ENCODE assay signal across 8 cellular contexts in the genomic region with DNA sequence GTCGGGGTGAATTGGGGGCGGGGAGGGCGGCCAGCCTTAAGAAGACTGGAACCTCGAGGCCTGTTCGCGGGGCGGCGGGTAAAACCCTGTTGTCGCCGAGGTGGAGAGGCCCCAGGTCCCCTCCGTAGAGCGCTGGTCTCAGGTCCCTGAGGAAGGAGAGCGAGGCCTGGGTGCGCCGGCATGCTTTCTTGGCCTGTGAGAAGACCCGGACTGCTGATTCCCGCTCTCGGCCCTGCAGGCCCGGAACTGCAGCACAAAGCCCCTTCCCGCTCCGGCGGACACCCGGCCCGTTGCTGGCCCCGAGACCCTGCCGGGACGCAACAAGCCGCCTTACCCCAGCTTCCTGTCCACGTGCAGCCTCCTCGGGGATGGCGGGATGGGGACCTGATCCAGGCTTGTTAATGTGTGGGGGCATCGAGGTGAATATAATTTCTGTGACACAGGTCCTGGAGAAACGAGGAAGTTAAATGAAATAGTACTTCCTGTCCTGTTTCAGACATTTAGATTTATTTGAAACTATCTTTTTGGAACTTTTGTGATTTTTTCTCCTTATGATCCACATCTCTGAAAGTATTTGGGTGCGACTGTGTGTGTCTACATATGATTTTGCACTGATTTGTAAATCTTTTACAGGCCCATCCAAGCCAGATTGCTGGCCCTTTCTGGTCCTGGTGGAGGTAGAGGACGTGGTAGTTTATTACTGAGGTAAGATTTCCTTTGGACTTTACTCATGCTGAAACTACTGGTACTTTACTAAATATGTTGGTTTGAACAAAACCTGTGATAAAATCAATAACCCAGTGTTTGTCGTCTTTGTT. TPM values are rescaled to one million over a fixed set of nuclear protein-coding genes. Genes with fewer than 3 reads are reported as not detected.
A peak's percentile ranks its signal among the peaks of the same experiment; 100 is the strongest.
DNase-seq lines count a peak whose midpoint lies in the region; ATAC-seq and TF ChIP-seq lines count a peak whose summit lies in the region.

No MANE protein-coding gene starts in this region.

- no peaks in the 10 kb centered on the region for H3K27me3 ChIP-seq in right lobe of liver

- TF ChIP-seq POLR2A in GM18505 (IDR thresholded peaks at IDR 0.05; ENCODE audit: borderline replicate concordance, extremely low read depth, insufficient read depth, insufficient read length) (no peak), right lobe of liver (IDR thresholded peaks at IDR 0.05) (peak; percentile 85)

- H3K4me3 ChIP-seq in AG10803 (ENCODE audit: low read length) (peak overlapping the region; percentile 89), right lobe of liver (peak overlapping the region; percentile 69 to 93 (median 82))

- intact Hi-C loops in right lobe of liver (cut with DNase I) = loop anchor here in 1 of 2 donors (10.0 kb wide), 1 partner anchor 99 kb away; no protein-coding TSS in a partner anchor

- TF ChIP-seq CTCF in AG10803 (conservative IDR thresholded peaks at IDR 0.05; ENCODE audit: low read length) (no peak), right lobe of liver (IDR thresholded peaks at IDR 0.05) (no peak)

- H3K4me3 Mint-ChIP-seq in central memory CD8-positive, alpha-beta T cell = peak overlapping the region; percentile 100
- H3K4me3 Mint-ChIP-seq in stimulated activated naive B cell treated with anti-CD40 and anti-IgM and Interleukin-4, amounts not matched to agents 10 μg/mL and 1 μg/mL and 100 μg/mL, for 72 hours = peak overlapping the region; percentile 92 to 98

- peaks cover 57% of the 10 kb centered on the region for H3K36me3 Mint-ChIP-seq in central memory CD8-positive, alpha-beta T cell (ENCODE audit: insufficient read depth)
- peaks cover 27 to 36% of the 10 kb centered on the region in 2 donors for H3K36me3 Mint-ChIP-seq in stimulated activated naive B cell treated with anti-CD40 and anti-IgM and Interleukin-4, amounts not matched to agents 10 μg/mL and 1 μg/mL and 100 μg/mL, for 72 hours

- H3K9me3 ChIP-seq in right lobe of liver = no peaks in the 10 kb centered on the region

- peak overlapping the region; percentile 92 to 98 (median 94) for H3K27ac ChIP-seq in right lobe of liver

- H3K9me3 Mint-ChIP-seq in central memory CD8-positive, alpha-beta T cell = no peaks in the 10 kb centered on the region
- no peaks in the 10 kb centered on the region for H3K9me3 Mint-ChIP-seq in stimulated activated naive B cell treated with anti-CD40 and anti-IgM and Interleukin-4, amounts not matched to agents 10 μg/mL and 1 μg/mL and 100 μg/mL, for 72 hours

- WGBS in right lobe of liver (ENCODE audit: insufficient coverage, low coverage, low lambda C conversion rate, missing lambda C conversion rate) = under 1% methylated on average over 5 of the region's 36 CpGs

- H3K4me1 Mint-ChIP-seq in central memory CD8-positive, alpha-beta T cell = peaks cover 25% of the 10 kb centered on the region
- H3K4me1 Mint-ChIP-seq in stimulated activated naive B cell treated with anti-CD40 and anti-IgM and Interleukin-4, amounts not matched to agents 10 μg/mL and 1 μg/mL and 100 μg/mL, for 72 hours = peaks cover 9 to 27% of the 10 kb centered on the region in 2 donors

- ATAC-seq in GM18505 (IDR thresholded peaks at IDR 0.05; ENCODE audit: unreplicated experiment) = peak; percentile 5
- peak; percentile 16 for ATAC-seq in HG03064 (IDR thresholded peaks at IDR 0.05; ENCODE audit: low read depth, unreplicated experiment)
- ATAC-seq in central memory CD8-positive, alpha-beta T cell (replicated peaks; ENCODE audit: extremely low read depth, poor library complexity, severe bottlenecking) = peak; percentile 0
- ATAC-seq in right lobe of liver = peak; percentile 27 to 38 (median 28)
- peak; percentile 5 to 8 for ATAC-seq in stimulated activated naive B cell treated with anti-CD40 and anti-IgM and Interleukin-4, amounts not matched to agents 10 μg/mL and 1 μg/mL and 100 μg/mL, for 72 hours (replicated peaks)

- peaks cover 0 to 27% (median 14%) of the 10 kb centered on the region in 4 donors for H3K4me1 ChIP-seq in right lobe of liver

- H3K27me3 Mint-ChIP-seq in central memory CD8-positive, alpha-beta T cell = no peaks in the 10 kb centered on the region
- no peaks in the 10 kb centered on the region for H3K27me3 Mint-ChIP-seq in stimulated activated naive B cell treated with anti-CD40 and anti-IgM and Interleukin-4, amounts not matched to agents 10 μg/mL and 1 μg/mL and 100 μg/mL, for 72 hours

- peaks cover 19 to 43% (median 31%) of the 10 kb centered on the region in 4 donors for H3K36me3 ChIP-seq in right lobe of liver

- peak; percentile 29 for DNase-seq in AG10803 (ENCODE audit: low read depth)
- DNase-seq in RKO (ENCODE audit: low spot score) = peak; percentile 48
- no peak for DNase-seq in central memory CD8-positive, alpha-beta T cell (ENCODE audit: low spot score in 2 of 2)
- DNase-seq in right lobe of liver = peak in 2 of 3 donors; percentile 61 to 63
- peak; percentile 41 for DNase-seq in stimulated activated naive B cell treated with anti-CD40 and anti-IgM and Interleukin-4, amounts not matched to agents 10 μg/mL and 1 μg/mL and 100 μg/mL, for 72 hours
- no peak for DNase-seq in activated effector memory CD4-positive, alpha-beta T cell treated with Interleukin-2 at 50 U/mL for 16 hours

- peak overlapping the region; percentile 96 for H3K27ac Mint-ChIP-seq in central memory CD8-positive, alpha-beta T cell (ENCODE audit: low read depth)
- H3K27ac Mint-ChIP-seq in stimulated activated naive B cell treated with anti-CD40 and anti-IgM and Interleukin-4, amounts not matched to agents 10 μg/mL and 1 μg/mL and 100 μg/mL, for 72 hours = peak overlapping the region; percentile 100

RNA-seq across cellular contexts. Expression of gene PNN, which starts 0.6 kb away (rescaled TPM):
- 10 to 100 TPM; 12.2 to 42.0 (median 23.8) TPM for total RNA-seq in right lobe of liver

RNA-seq across cellular contexts. Expression of gene TRAPPC6B, which starts 5.5 kb away (rescaled TPM):
- total RNA-seq in right lobe of liver = 10 to 100 TPM; 11.4 to 26.9 (median 15.1) TPM

RNA-seq across cellular contexts. Expression of gene MIA2, which starts 58.1 kb away (rescaled TPM):
- 10 to 100 TPM; 58.7 to 90.8 (median 73.6) TPM for total RNA-seq in right lobe of liver

Comparison
In these comparisons a context has a peak if more than half of its experiments do, and no peak if none do; other contexts are left out.
1. DNase-seq: peak in AG10803 (single experiment), RKO (single experiment), right lobe of liver (2 of 3) and stimulated activated naive B cell treated with anti-CD40 and anti-IgM and Interleukin-4, amounts not matched to agents 10 μg/mL and 1 μg/mL and 100 μg/mL, for 72 hours (single experiment); none in central memory CD8-positive, alpha-beta T cell (0 of 2) and activated effector memory CD4-positive, alpha-beta T cell treated with Interleukin-2 at 50 U/mL for 16 hours (single experiment).
2. Peak in every context shown above with its lines, with median percentiles within 50 percentile points of each other: ATAC-seq.